ENCODE assay signal across 15 cellular contexts in the genomic region with DNA sequence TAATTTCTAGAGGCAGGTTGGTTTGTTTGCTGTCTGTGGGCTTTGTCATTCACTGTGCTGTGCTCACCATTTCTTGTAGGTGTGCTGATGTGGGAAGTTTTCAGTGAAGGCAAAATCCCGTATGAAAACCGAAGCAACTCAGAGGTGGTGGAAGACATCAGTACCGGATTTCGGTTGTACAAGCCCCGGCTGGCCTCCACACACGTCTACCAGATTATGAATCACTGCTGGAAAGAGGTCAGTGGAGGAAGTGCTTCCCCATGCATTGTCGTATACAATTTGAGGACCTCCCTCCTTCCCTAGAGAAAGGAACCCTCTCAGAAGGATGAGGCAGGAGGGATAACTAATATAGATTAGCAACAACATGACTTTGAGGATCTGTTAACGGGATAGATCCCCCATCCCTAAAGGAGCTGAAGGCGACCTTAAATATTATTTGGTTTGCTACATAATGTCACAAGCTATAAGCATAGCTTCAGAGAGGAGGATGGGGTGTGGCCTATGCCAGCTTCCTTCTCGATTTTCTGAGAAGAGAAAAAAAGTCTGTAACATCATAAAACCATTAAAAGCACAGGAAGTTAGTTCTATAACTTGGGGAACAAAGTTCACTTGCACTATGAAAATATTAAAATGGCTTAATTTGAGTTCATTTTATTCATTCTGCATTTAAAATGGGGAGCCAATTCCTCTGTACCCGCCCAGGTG. TPM values are rescaled to one million over a fixed set of nuclear protein-coding genes. Genes with fewer than 3 reads are reported as not detected.
DNase-seq lines count a peak whose midpoint lies in the region; ATAC-seq, FAIRE-seq and TF ChIP-seq lines count a peak whose summit lies in the region.
"Had no signal": no experiment of that assay in that cellular context is flagged by ENCODE, and none has a peak within 500 bp of the region (broad histone marks: within the 10 kb centered on the region; RNA-seq: fewer than 3 reads in every experiment).

No MANE protein-coding gene starts in this region.

- no peak overlapping the region for H3K4me3 ChIP-seq in prostate gland
- H3K4me3 ChIP-seq: Peyer's patch, right atrium auricular region had no signal

- 75% methylated on average over 11 of the region's 11 CpGs for WGBS in prostate gland

- DNase-seq in activated gamma-delta T cell treated with Interleukin-2 at 50 U/mL for 16 hours: peak; percentile 24
- DNase-seq in activated gamma-delta T cell (lab: John Stamatoyannopoulos, UW): no peak
- no peak for DNase-seq in T-helper 2 cell treated with Interferon-gamma antibody and Interleukin-4, amounts not matched to agents 5 μg/mL and 100 μg/mL, for 36 hours (ENCODE audit: low spot score)
- DNase-seq in central memory CD8-positive, alpha-beta T cell (ENCODE audit: low spot score in 2 of 2): peak in 1 of 2 donors; percentile 11
- peak; percentile 46 for DNase-seq in stimulated activated naive CD8-positive, alpha-beta T cell treated with anti-CD3 and anti-CD28 coated beads, Interleukin-15, Interleukin-2, amounts not matched to agents 100 U/mL and 50 U/mL, for 24 hours
- DNase-seq in RCC 7860 (ENCODE audit: low spot score): no peak
- DNase-seq in RWPE1 (ENCODE audit: low spot score): no peak
- no peak for DNase-seq in prostate gland (ENCODE audit: low spot score)
- DNase-seq: NCI-H187 treated with DMSO at 0.1 percent for 48 hours; NCI-H524; Peyer's patch; stimulated activated CD8-positive, alpha-beta memory T cell treated with anti-CD3 and anti-CD28 coated beads, Interleukin-4, amount 100 ng/mL, for 48 hours had no signal

- no peaks in the 10 kb centered on the region for H3K9me3 ChIP-seq in prostate gland
- H3K9me3 ChIP-seq: Peyer's patch, right atrium auricular region had no signal

- H3K27me3 ChIP-seq in prostate gland (replicated peaks; ENCODE audit: insufficient read depth): no peaks in the 10 kb centered on the region
- H3K27me3 ChIP-seq: Peyer's patch, right atrium auricular region had no signal

- intact Hi-C loops in prostate gland (cut with DNase I): no loop called here

- no peaks in the 10 kb centered on the region for H3K36me3 ChIP-seq in prostate gland
- H3K36me3 ChIP-seq: Peyer's patch, right atrium auricular region had no signal

- no peaks in the 10 kb centered on the region for H3K27me3 Mint-ChIP-seq in T-helper 2 cell treated with Interferon-gamma antibody and Interleukin-4, amounts not matched to agents 5 μg/mL and 100 μg/mL, for 36 hours (ENCODE audit: low read depth)
- no peaks in the 10 kb centered on the region for H3K27me3 Mint-ChIP-seq in central memory CD8-positive, alpha-beta T cell
- H3K27me3 Mint-ChIP-seq: type B pancreatic cell had no signal

- no peaks in the 10 kb centered on the region for H3K9me3 Mint-ChIP-seq in T-helper 2 cell treated with Interferon-gamma antibody and Interleukin-4, amounts not matched to agents 5 μg/mL and 100 μg/mL, for 36 hours
- no peaks in the 10 kb centered on the region for H3K9me3 Mint-ChIP-seq in central memory CD8-positive, alpha-beta T cell
- H3K9me3 Mint-ChIP-seq: neural crest cell, type B pancreatic cell had no signal

- POLR2A ChIA-PET in RWPE1 (lab: Yijun Ruan, JAX; ENCODE audit: low non-redundant PET): no interaction called here

- CTCF ChIA-PET in RWPE1 (lab: Yijun Ruan, JAX): interaction anchor here (1.0 kb wide), 1 partner anchor 64 kb away, joined by 3 read pairs; no protein-coding TSS in a partner anchor

- peaks cover 80% of the 10 kb centered on the region for H3K4me1 Mint-ChIP-seq in T-helper 2 cell treated with Interferon-gamma antibody and Interleukin-4, amounts not matched to agents 5 μg/mL and 100 μg/mL, for 36 hours (ENCODE audit: low read depth)
- peaks cover 86% of the 10 kb centered on the region for H3K4me1 Mint-ChIP-seq in central memory CD8-positive, alpha-beta T cell

- no peak for TF ChIP-seq POLR2A in prostate gland (IDR thresholded peaks at IDR 0.05)

- H3K4me3 Mint-ChIP-seq in T-helper 2 cell treated with Interferon-gamma antibody and Interleukin-4, amounts not matched to agents 5 μg/mL and 100 μg/mL, for 36 hours: peak overlapping the region; percentile 61
- peak overlapping the region; percentile 61 for H3K4me3 Mint-ChIP-seq in central memory CD8-positive, alpha-beta T cell
- H3K4me3 Mint-ChIP-seq: neural crest cell, type B pancreatic cell had no signal

- TF ChIP-seq CTCF in RWPE1 (conservative IDR thresholded peaks at IDR 0.05; ENCODE audit: low read depth) (no peak), prostate gland (IDR thresholded peaks at IDR 0.05) (no peak)

- no peaks in the 10 kb centered on the region for H3K4me1 ChIP-seq in prostate gland (replicated peaks)

- no peak for ATAC-seq in central memory CD8-positive, alpha-beta T cell (replicated peaks; ENCODE audit: extremely low read depth, poor library complexity, severe bottlenecking)
- ATAC-seq in stimulated activated naive CD8-positive, alpha-beta T cell treated with anti-CD3 and anti-CD28 coated beads, Interleukin-15, Interleukin-2, amounts not matched to agents 100 U/mL and 50 U/mL, for 24 hours: peak; percentile 47

- H3K36me3 Mint-ChIP-seq in T-helper 2 cell treated with Interferon-gamma antibody and Interleukin-4, amounts not matched to agents 5 μg/mL and 100 μg/mL, for 36 hours (ENCODE audit: low read depth): peaks cover 91% of the 10 kb centered on the region
- peaks cover 91% of the 10 kb centered on the region for H3K36me3 Mint-ChIP-seq in central memory CD8-positive, alpha-beta T cell (ENCODE audit: insufficient read depth)
- H3K36me3 Mint-ChIP-seq: type B pancreatic cell had no signal

- H3K27ac ChIP-seq in RWPE1: no peak overlapping the region
- H3K27ac ChIP-seq in prostate gland: no peak overlapping the region
- H3K27ac ChIP-seq: right atrium auricular region had no signal

- H3K27ac Mint-ChIP-seq in T-helper 2 cell treated with Interferon-gamma antibody and Interleukin-4, amounts not matched to agents 5 μg/mL and 100 μg/mL, for 36 hours: peak overlapping the region; percentile 88
- peak overlapping the region; percentile 83 for H3K27ac Mint-ChIP-seq in central memory CD8-positive, alpha-beta T cell (ENCODE audit: low read depth)
- H3K27ac Mint-ChIP-seq: type B pancreatic cell had no signal

- no peak for FAIRE-seq in RCC 7860 (lab: Jason Lieb, UNC)

RNA-seq across cellular contexts. Expression of a gene that starts 17.0 kb away (rescaled TPM):
- total RNA-seq in prostate gland: 10 to 100 TPM; 17.8 to 25.2 TPM

Comparison
In these comparisons a context has a peak if more than half of its experiments do, and no peak if none do; other contexts are left out.
1. DNase-seq: peak in activated gamma-delta T cell treated with Interleukin-2 at 50 U/mL for 16 hours (single experiment) and stimulated activated naive CD8-positive, alpha-beta T cell treated with anti-CD3 and anti-CD28 coated beads, Interleukin-15, Interleukin-2, amounts not matched to agents 100 U/mL and 50 U/mL, for 24 hours (single experiment); none in activated gamma-delta T cell (single experiment), T-helper 2 cell treated with Interferon-gamma antibody and Interleukin-4, amounts not matched to agents 5 μg/mL and 100 μg/mL, for 36 hours (single experiment), RCC 7860 (single experiment), RWPE1 (single experiment) and prostate gland (single experiment).